In the genomic region with DNA sequence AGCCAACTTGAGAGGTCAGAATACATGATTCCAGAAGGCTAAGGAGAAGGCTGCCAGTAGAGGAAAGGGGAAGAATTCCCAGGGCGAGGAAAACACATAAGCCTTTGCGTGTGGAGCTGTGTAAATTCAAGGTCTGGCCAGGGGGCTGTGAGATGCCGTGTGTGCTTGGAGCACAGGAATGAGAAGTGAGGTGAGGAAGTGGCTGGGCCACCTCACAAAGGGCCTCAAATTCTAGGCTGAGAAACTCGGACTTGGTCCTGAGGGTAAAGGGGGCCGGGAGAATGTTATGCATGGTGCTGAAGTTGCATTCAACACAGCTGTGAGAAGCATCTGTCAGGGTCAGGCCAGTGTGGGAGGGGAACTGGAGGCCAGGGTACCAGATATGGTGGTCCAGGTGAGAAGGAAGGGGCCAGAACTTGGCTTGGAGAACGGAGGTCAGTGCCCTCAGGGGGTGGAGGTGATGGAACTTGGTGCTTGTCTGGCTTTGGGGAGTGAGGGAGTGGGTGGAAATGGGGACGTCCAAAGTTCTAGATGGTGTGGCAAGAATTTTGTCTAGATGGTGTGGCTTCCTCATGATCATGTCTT, we compare ENCODE assay signal across 8 cellular contexts. TPM values are rescaled to one million over a fixed set of nuclear protein-coding genes. Genes with fewer than 3 reads are reported as not detected.
A peak's percentile ranks its signal among the peaks of the same experiment; 100 is the strongest.
DNase-seq lines count a peak whose midpoint lies in the region; ATAC-seq and TF ChIP-seq lines count a peak whose summit lies in the region.

No MANE protein-coding gene starts in this region.

- peaks cover 12 to 13% of the 10 kb centered on the region in 2 donors for H3K36me3 Mint-ChIP-seq in activated T-cell treated with anti-CD3 and anti-CD28 coated beads, Interleukin-2, amount 50 U/mL, for 72 hours (ENCODE audit: insufficient read depth in 2 of 2)
- peaks cover 22% of the 10 kb centered on the region for H3K36me3 Mint-ChIP-seq in MCF 10A (ENCODE audit: insufficient read depth, unreplicated experiment)
- peaks cover 25% of the 10 kb centered on the region for H3K36me3 Mint-ChIP-seq in memory B cell

- no peak for TF ChIP-seq EP300 in upper lobe of left lung (IDR thresholded peaks at IDR 0.05)

- DNase-seq in activated T-cell treated with anti-CD3 and anti-CD28 coated beads, Interleukin-2, amount 50 U/mL, for 72 hours = no peak
- DNase-seq in activated T-cell treated with anti-CD3 and anti-CD28 coated beads, Interleukin-2, amount 50 U/mL, for 1 hour = no peak
- DNase-seq in MCF 10A (ENCODE audit: unreplicated experiment) (no peak), memory B cell (ENCODE audit: low spot score in 2 of 2) (no peak), upper lobe of left lung (no peak), COLO668 (lab: John Stamatoyannopoulos, UW; ENCODE audit: unreplicated experiment) (no peak)
- no peak for DNase-seq in effector CD4-positive, alpha-beta T cell
- DNase-seq in activated effector memory CD4-positive, alpha-beta T cell treated with Interleukin-2 at 50 U/mL for 16 hours = no peak

- H3K27me3 Mint-ChIP-seq in activated T-cell treated with anti-CD3 and anti-CD28 coated beads, Interleukin-2, amount 50 U/mL, for 72 hours (ENCODE audit: low read depth) = no peaks in the 10 kb centered on the region
- H3K27me3 Mint-ChIP-seq in MCF 10A (ENCODE audit: insufficient read depth, unreplicated experiment) (no peaks in the 10 kb centered on the region), memory B cell (no peaks in the 10 kb centered on the region)

- no peaks in the 10 kb centered on the region for H3K27me3 ChIP-seq in upper lobe of left lung

- peak overlapping the region; percentile 92 to 100 (median 97) for H3K27ac ChIP-seq in upper lobe of left lung

- peaks cover 81% of the 10 kb centered on the region for H3K4me1 Mint-ChIP-seq in activated T-cell treated with anti-CD3 and anti-CD28 coated beads, Interleukin-2, amount 50 U/mL, for 72 hours (ENCODE audit: low read depth)
- H3K4me1 Mint-ChIP-seq in MCF 10A (ENCODE audit: insufficient read depth, unreplicated experiment) (peaks cover 30% of the 10 kb centered on the region), memory B cell (peaks cover 43% of the 10 kb centered on the region)

- CTCF ChIA-PET in MCF 10A (lab: Yijun Ruan, JAX) = interaction anchor here (0.5 to 6.7 kb wide), 11 partner anchors 11 to 344 kb away, joined by 3 to 122 read pairs (median 5); a partner anchor contains a TSS

- H3K27ac Mint-ChIP-seq in activated T-cell treated with anti-CD3 and anti-CD28 coated beads, Interleukin-2, amount 50 U/mL, for 72 hours = peak overlapping the region; percentile 100
- H3K27ac Mint-ChIP-seq in MCF 10A (ENCODE audit: low read depth, unreplicated experiment) (peak overlapping the region; percentile 100), memory B cell (peak overlapping the region; percentile 100)

- no peaks in the 10 kb centered on the region for H3K9me3 ChIP-seq in upper lobe of left lung

- peaks cover 51 to 72% (median 53%) of the 10 kb centered on the region in 4 donors for H3K4me1 ChIP-seq in upper lobe of left lung

- WGBS in upper lobe of left lung, 2 donors = 67% methylated on average over 7 of the region's 7 CpGs

- ATAC-seq in activated T-cell treated with anti-CD3 and anti-CD28 coated beads, Interleukin-2, amount 50 U/mL, for 72 hours (replicated peaks in 1 of 2) = no peak
- no peak for ATAC-seq in memory B cell (ENCODE audit: low read depth)
- ATAC-seq in upper lobe of left lung (ENCODE audit: low FRiP score in 2 of 2) = no peak

- H3K4me3 Mint-ChIP-seq in activated T-cell treated with anti-CD3 and anti-CD28 coated beads, Interleukin-2, amount 50 U/mL, for 72 hours = peak overlapping the region; percentile 95 to 99
- H3K4me3 Mint-ChIP-seq in MCF 10A (ENCODE audit: unreplicated experiment) = peak overlapping the region; percentile 98
- peak overlapping the region; percentile 100 for H3K4me3 Mint-ChIP-seq in memory B cell

- intact Hi-C loops in MCF 10A (cut with micrococcal nuclease) = loop anchor here (10.0 kb wide), 1 partner anchor 699 kb away; no protein-coding TSS in a partner anchor

- no peak for TF ChIP-seq POLR2A in upper lobe of left lung (IDR thresholded peaks at IDR 0.05)

- no peak for TF ChIP-seq CTCF in MCF 10A (IDR thresholded peaks at IDR 0.05; ENCODE audit: unreplicated experiment)
- no peak for TF ChIP-seq CTCF in upper lobe of left lung (IDR thresholded peaks at IDR 0.05)

- POLR2A ChIA-PET in MCF 10A (lab: Yijun Ruan, JAX) = interaction anchor here (0.6 to 2.2 kb wide), 12 partner anchors 11 to 519 kb away, joined by 3 to 9 read pairs (median 4); a partner anchor contains a TSS

- peaks cover 0 to 2% of the 10 kb centered on the region in 2 donors for H3K9me3 Mint-ChIP-seq in activated T-cell treated with anti-CD3 and anti-CD28 coated beads, Interleukin-2, amount 50 U/mL, for 72 hours
- H3K9me3 Mint-ChIP-seq in MCF 10A (ENCODE audit: unreplicated experiment) (no peaks in the 10 kb centered on the region), memory B cell (peaks cover 2% of the 10 kb centered on the region)

- peaks cover 0 to 4% (median 2%) of the 10 kb centered on the region in 4 donors for H3K36me3 ChIP-seq in upper lobe of left lung

- H3K4me3 ChIP-seq in upper lobe of left lung = peak overlapping the region; percentile 68 to 98 (median 82)

- no TSS peak for BruUV-seq in MCF 10A (replicated peaks; lab: Mats Ljungman, UMichigan)

RNA-seq across cellular contexts. Expression of a gene that starts 4.9 kb away (rescaled TPM):
- 10 to 100 TPM; 46.1 to 47.8 TPM for total RNA-seq in activated T-cell treated with anti-CD3 and anti-CD28 coated beads, Interleukin-2, amount 50 U/mL, for 72 hours
- total RNA-seq in MCF 10A (2022) (38.9 and 44.9 TPM in 2 replicates), upper lobe of left lung (10 to 100 TPM; 28.1 to 84.1 (median 38.0) TPM)

RNA-seq across cellular contexts. Expression of a gene that starts 7.5 kb away (rescaled TPM):
- 10 to 100 TPM; 43.1 to 50.7 TPM for total RNA-seq in activated T-cell treated with anti-CD3 and anti-CD28 coated beads, Interleukin-2, amount 50 U/mL, for 72 hours
- total RNA-seq in MCF 10A (2022) (22.3 and 25.7 TPM in 2 replicates), upper lobe of left lung (10 to 100 TPM; 15.6 to 38.8 (median 21.9) TPM)

RNA-seq across cellular contexts. Expression of a gene that starts 11.6 kb away (rescaled TPM):
- total RNA-seq in activated T-cell treated with anti-CD3 and anti-CD28 coated beads, Interleukin-2, amount 50 U/mL, for 72 hours = 1 to 10 TPM; 4.3 to 6.9 TPM
- total RNA-seq in MCF 10A (2022) (2.7 and 3.1 TPM in 2 replicates), upper lobe of left lung (10 to 100 TPM in 2 of 6 donors, 1 to 10 TPM in 4; 6.8 to 14.7 (median 8.6) TPM)

RNA-seq across cellular contexts. Expression of a gene that starts 12.1 kb away (rescaled TPM):
- 10 to 100 TPM; 13.8 to 21.7 TPM for total RNA-seq in activated T-cell treated with anti-CD3 and anti-CD28 coated beads, Interleukin-2, amount 50 U/mL, for 72 hours
- total RNA-seq in MCF 10A (2022) = 2.3 and 2.5 TPM in 2 replicates
- 10 to 100 TPM; 15.3 to 44.0 (median 17.1) TPM for total RNA-seq in upper lobe of left lung

RNA-seq across cellular contexts. Expression of a gene that starts 18.9 kb away (rescaled TPM):
- total RNA-seq in activated T-cell treated with anti-CD3 and anti-CD28 coated beads, Interleukin-2, amount 50 U/mL, for 72 hours = 100 to 1,000 TPM; 128 to 137 TPM
- total RNA-seq in MCF 10A (2022) (220 and 280 TPM in 2 replicates), upper lobe of left lung (100 to 1,000 TPM in 4 of 6 donors, 10 to 100 TPM in 2; 57.7 to 294 (median 157) TPM)
